Comparison of ENCODE assay signal across 30 cellular contexts in the genomic region with DNA sequence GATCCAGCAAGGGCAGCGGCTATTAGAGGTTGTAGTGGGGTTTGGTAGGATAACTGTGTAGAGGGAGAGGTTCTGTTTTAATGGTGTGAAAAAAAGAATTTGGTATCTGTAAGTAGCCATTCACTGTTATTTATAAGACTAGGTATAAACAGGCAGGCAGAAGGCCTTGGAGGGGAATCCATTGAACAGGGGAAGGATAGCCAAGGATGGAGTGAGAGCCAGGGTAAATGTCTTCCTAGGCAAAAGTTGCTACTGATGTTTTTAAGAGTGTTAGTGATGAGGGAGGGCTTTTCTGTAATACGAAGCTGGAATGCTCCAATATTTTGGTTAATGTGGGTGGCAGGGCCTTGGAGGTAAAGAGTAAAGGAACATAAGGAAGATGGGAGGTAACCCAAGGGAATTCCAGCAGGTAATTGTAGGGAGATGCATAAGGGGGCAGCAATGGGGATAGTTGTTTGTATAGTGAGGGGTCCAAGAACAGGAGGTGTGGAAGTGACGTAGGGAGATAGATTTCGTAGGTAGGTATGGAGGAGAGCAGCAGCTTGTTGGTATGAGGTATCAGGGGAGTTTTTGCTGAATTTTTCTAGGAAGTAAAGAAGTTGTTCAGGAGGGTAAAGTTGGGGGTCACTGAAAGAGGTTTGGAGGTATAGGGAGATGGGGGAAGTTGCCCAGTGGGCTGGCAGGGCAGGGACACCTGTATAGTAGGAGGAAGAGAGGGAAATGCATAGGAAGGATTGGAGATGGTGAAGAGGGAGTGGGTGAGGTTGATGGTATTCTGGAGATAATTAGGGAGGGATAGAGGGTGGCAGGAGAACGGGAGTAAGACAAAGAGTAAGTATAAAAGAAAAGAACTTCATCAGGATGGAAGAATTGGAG.
"Had no signal": no experiment of that assay in that cellular context is flagged by ENCODE, and none has a peak within 500 bp of the region (broad histone marks: within the 10 kb centered on the region; RNA-seq: fewer than 3 reads in every experiment).

No MANE protein-coding gene starts in this region.

- H3K27ac Mint-ChIP-seq: activated CD4-positive, alpha-beta memory T cell treated with anti-CD3 and anti-CD28 coated beads, Interleukin-2, amount 10 ng/mL, durations not matched to agents 7 days and 5 days; activated CD4-positive, alpha-beta T cell treated with anti-CD3 and anti-CD28 coated beads, Interleukin-2, amount 10 ng/mL, durations not matched to agents 7 days and 5 days; activated naive CD4-positive, alpha-beta T cell treated with anti-CD3 and anti-CD28 coated beads, Interleukin-2, amount 10 ng/mL, durations not matched to agents 7 days and 5 days; activated naive CD4-positive, alpha-beta T cell treated with anti-CD3 and anti-CD28 coated beads, Interleukin-2, amount 50 U/mL, for 72 hours; activated naive CD8-positive, alpha-beta T cell treated with anti-CD3 and anti-CD28 coated beads, Interleukin-2, amount 10 ng/mL, durations not matched to agents 7 days and 5 days; activated T-cell treated with anti-CD3 and anti-CD28 coated beads, Interleukin-2, amount 50 U/mL, for 24 hours; activated T-cell treated with anti-CD3 and anti-CD28 coated beads, Interleukin-2, amount 50 U/mL, for 72 hours; brain; effector memory CD8-positive, alpha-beta T cell; WTC11 had no signal

- H3K27me3 ChIP-seq: ascending aorta, breast epithelium, cardiac muscle cell, esophagus muscularis mucosa, foreskin keratinocyte, gastroesophageal sphincter had no signal

- H3K4me1 Mint-ChIP-seq: activated CD4-positive, alpha-beta memory T cell treated with anti-CD3 and anti-CD28 coated beads, Interleukin-2, amount 10 ng/mL, durations not matched to agents 7 days and 5 days; activated CD4-positive, alpha-beta T cell treated with anti-CD3 and anti-CD28 coated beads, Interleukin-2, amount 10 ng/mL, durations not matched to agents 7 days and 5 days; activated naive CD4-positive, alpha-beta T cell treated with anti-CD3 and anti-CD28 coated beads, Interleukin-2, amount 10 ng/mL, durations not matched to agents 7 days and 5 days; activated naive CD8-positive, alpha-beta T cell treated with anti-CD3 and anti-CD28 coated beads, Interleukin-2, amount 10 ng/mL, durations not matched to agents 7 days and 5 days; brain; WTC11 had no signal

- H3K36me3 ChIP-seq: ascending aorta, breast epithelium, cardiac muscle cell, esophagus muscularis mucosa, gastroesophageal sphincter had no signal

- H3K4me3 ChIP-seq: ascending aorta, breast epithelium, cardiac muscle cell, esophagus muscularis mucosa, gastroesophageal sphincter had no signal

- H3K4me1 ChIP-seq: ascending aorta, breast epithelium, esophagus muscularis mucosa, foreskin keratinocyte, gastroesophageal sphincter had no signal

- DNase-seq: activated CD4-positive, alpha-beta memory T cell treated with anti-CD3 and anti-CD28 coated beads, Interleukin-2, amount 10 ng/mL, durations not matched to agents 7 days and 5 days; activated CD4-positive, alpha-beta T cell treated with anti-CD3 and anti-CD28 coated beads for 1 hour; activated CD4-positive, alpha-beta T cell treated with anti-CD3 and anti-CD28 coated beads for 4 hours; activated CD4-positive, alpha-beta T cell treated with anti-CD3 and anti-CD28 coated beads, Interleukin-2, amount 10 ng/mL, durations not matched to agents 7 days and 5 days; activated CD4-positive, alpha-beta T cell treated with anti-CD3 and anti-CD28 coated beads, Interleukin-2, amount 50 U/mL, for 4 hours; activated CD8-positive, alpha-beta memory T cell treated with anti-CD3 and anti-CD28 coated beads, Interleukin-2, amount 50 U/mL, for 48 hours; activated gamma-delta T cell; activated naive CD4-positive, alpha-beta T cell; activated naive CD4-positive, alpha-beta T cell treated with anti-CD3 and anti-CD28 coated beads, Interleukin-2, amount 10 ng/mL, durations not matched to agents 7 days and 5 days; activated naive CD8-positive, alpha-beta T cell treated with anti-CD3 and anti-CD28 coated beads, Interleukin-2, amount 10 ng/mL, durations not matched to agents 7 days and 5 days; activated T-cell treated with anti-CD3 and anti-CD28 coated beads for 4 hours; activated T-cell treated with anti-CD3 and anti-CD28 coated beads, Interleukin-2, amount 50 U/mL, for 24 hours; activated T-cell treated with anti-CD3 and anti-CD28 coated beads, Interleukin-2, amount 50 U/mL, for 72 hours; central memory CD4-positive, alpha-beta T cell; cerebellar nuclear complex; cortex of kidney; dermis blood vessel endothelial cell; effector CD4-positive, alpha-beta T cell; effector memory CD8-positive, alpha-beta T cell; erythroblast; foreskin keratinocyte; T-helper 2 cell had no signal

- H3K27me3 Mint-ChIP-seq: activated CD4-positive, alpha-beta memory T cell treated with anti-CD3 and anti-CD28 coated beads, Interleukin-2, amount 10 ng/mL, durations not matched to agents 7 days and 5 days; activated CD4-positive, alpha-beta T cell treated with anti-CD3 and anti-CD28 coated beads, Interleukin-2, amount 10 ng/mL, durations not matched to agents 7 days and 5 days; activated naive CD4-positive, alpha-beta T cell treated with anti-CD3 and anti-CD28 coated beads, Interleukin-2, amount 10 ng/mL, durations not matched to agents 7 days and 5 days; activated naive CD8-positive, alpha-beta T cell treated with anti-CD3 and anti-CD28 coated beads, Interleukin-2, amount 10 ng/mL, durations not matched to agents 7 days and 5 days; activated T-cell treated with anti-CD3 and anti-CD28 coated beads, Interleukin-2, amount 50 U/mL, for 24 hours; brain; effector memory CD8-positive, alpha-beta T cell had no signal

- H3K27ac ChIP-seq: ascending aorta, breast epithelium, cardiac muscle cell, esophagus muscularis mucosa, foreskin keratinocyte, gastroesophageal sphincter had no signal

- H3K4me3 Mint-ChIP-seq: activated CD4-positive, alpha-beta memory T cell treated with anti-CD3 and anti-CD28 coated beads, Interleukin-2, amount 10 ng/mL, durations not matched to agents 7 days and 5 days; activated CD4-positive, alpha-beta T cell treated with anti-CD3 and anti-CD28 coated beads, Interleukin-2, amount 10 ng/mL, durations not matched to agents 7 days and 5 days; activated naive CD4-positive, alpha-beta T cell treated with anti-CD3 and anti-CD28 coated beads, Interleukin-2, amount 10 ng/mL, durations not matched to agents 7 days and 5 days; activated naive CD8-positive, alpha-beta T cell treated with anti-CD3 and anti-CD28 coated beads, Interleukin-2, amount 10 ng/mL, durations not matched to agents 7 days and 5 days; activated T-cell treated with anti-CD3 and anti-CD28 coated beads, Interleukin-2, amount 50 U/mL, for 24 hours; activated T-cell treated with anti-CD3 and anti-CD28 coated beads, Interleukin-2, amount 50 U/mL, for 72 hours; brain; effector memory CD8-positive, alpha-beta T cell; WTC11 had no signal

- H3K36me3 Mint-ChIP-seq: activated naive CD4-positive, alpha-beta T cell treated with anti-CD3 and anti-CD28 coated beads, Interleukin-2, amount 10 ng/mL, durations not matched to agents 7 days and 5 days; activated naive CD8-positive, alpha-beta T cell treated with anti-CD3 and anti-CD28 coated beads, Interleukin-2, amount 10 ng/mL, durations not matched to agents 7 days and 5 days; brain had no signal

- H3K9me3 Mint-ChIP-seq: activated naive CD8-positive, alpha-beta T cell treated with anti-CD3 and anti-CD28 coated beads, Interleukin-2, amount 10 ng/mL, durations not matched to agents 7 days and 5 days had no signal
